Comparison of ENCODE assay signal across 8 cellular contexts in the genomic region with DNA sequence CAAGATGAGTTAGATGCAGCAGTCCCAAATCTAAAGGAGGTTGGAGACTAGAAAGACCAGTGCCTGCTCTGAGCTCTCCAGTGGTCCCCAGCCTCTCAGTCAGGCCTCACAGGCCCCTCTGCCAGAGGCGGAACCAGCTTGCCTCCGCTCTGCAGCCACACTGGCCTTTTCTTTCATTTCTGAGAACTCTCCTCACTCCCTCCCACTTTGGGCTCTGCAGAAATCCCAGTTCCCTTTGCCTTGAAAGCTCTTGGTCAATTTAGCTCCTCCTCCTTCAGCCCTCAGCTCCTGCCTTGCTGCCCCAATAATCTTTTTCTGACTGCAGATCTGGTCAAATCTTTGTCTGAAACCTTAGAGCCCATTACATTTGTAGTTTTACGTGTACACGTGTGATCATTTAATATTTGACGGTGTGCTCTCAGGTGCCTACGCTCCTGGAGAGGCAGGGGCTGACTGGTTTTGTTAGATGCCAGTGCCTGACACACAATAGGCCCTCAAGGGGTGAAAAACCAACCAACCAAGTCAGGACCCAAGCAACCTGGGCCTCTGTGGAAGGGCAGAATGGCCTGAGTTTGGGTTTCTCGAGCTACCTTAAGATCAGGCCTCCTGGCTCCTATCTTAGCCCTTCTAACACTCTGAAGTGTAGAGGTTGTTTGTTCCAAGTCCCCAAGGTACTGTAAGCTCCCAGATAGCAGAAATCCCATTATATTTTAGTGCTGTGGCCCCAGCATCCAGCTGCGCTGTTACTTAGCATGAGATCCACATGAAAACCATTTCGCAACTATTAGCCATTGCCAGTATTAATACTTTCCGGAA. TPM values are rescaled to one million over a fixed set of nuclear protein-coding genes. Genes with fewer than 3 reads are reported as not detected.
DNase-seq lines count a peak whose midpoint lies in the region; ATAC-seq and TF ChIP-seq lines count a peak whose summit lies in the region.

No MANE protein-coding gene starts in this region.

- H3K9me3 ChIP-seq in cardiac muscle cell (ENCODE audit: low read depth), result no peaks in the 10 kb centered on the region

- H3K9me3 Mint-ChIP-seq in activated naive CD8-positive, alpha-beta T cell (ENCODE audit: low read depth), result no peaks in the 10 kb centered on the region
- H3K9me3 Mint-ChIP-seq in activated naive CD8-positive, alpha-beta T cell treated with anti-CD3 and anti-CD28 coated beads, Interleukin-2, amount 50 U/mL, for 24 hours, result no peaks in the 10 kb centered on the region
- peaks cover 3% of the 10 kb centered on the region; the same call in 1 of the 2 replicates for H3K9me3 Mint-ChIP-seq in WTC11

- H3K36me3 Mint-ChIP-seq in activated naive CD8-positive, alpha-beta T cell, result peaks cover 4% of the 10 kb centered on the region
- peaks cover 24% of the 10 kb centered on the region for H3K36me3 Mint-ChIP-seq in activated naive CD8-positive, alpha-beta T cell treated with anti-CD3 and anti-CD28 coated beads, Interleukin-2, amount 50 U/mL, for 24 hours (ENCODE audit: low read depth)
- H3K36me3 Mint-ChIP-seq in WTC11, result no peaks in the 10 kb centered on the region

- H3K4me3 Mint-ChIP-seq in activated naive CD8-positive, alpha-beta T cell, result peak overlapping the region; percentile 82
- no peak overlapping the region for H3K4me3 Mint-ChIP-seq in activated naive CD8-positive, alpha-beta T cell treated with anti-CD3 and anti-CD28 coated beads, Interleukin-2, amount 50 U/mL, for 24 hours
- peak overlapping the region; percentile 77 for H3K4me3 Mint-ChIP-seq in WTC11

- peaks cover 1% of the 10 kb centered on the region for H3K27me3 Mint-ChIP-seq in activated naive CD8-positive, alpha-beta T cell
- H3K27me3 Mint-ChIP-seq in activated naive CD8-positive, alpha-beta T cell treated with anti-CD3 and anti-CD28 coated beads, Interleukin-2, amount 50 U/mL, for 24 hours, result no peaks in the 10 kb centered on the region
- H3K27me3 Mint-ChIP-seq in WTC11 (ENCODE audit: low read depth), result no peaks in the 10 kb centered on the region

- H3K4me3 ChIP-seq in cardiac muscle cell, result peak overlapping the region; percentile 86

- H3K27me3 ChIP-seq in cardiac muscle cell, result no peaks in the 10 kb centered on the region

- CTCF ChIA-PET in WTC11 (lab: Charles Lee), result interaction anchor here (0.6 to 1.0 kb wide), 3 partner anchors 92 to 403 kb away, joined by 3 to 4 read pairs (median 3); no protein-coding TSS in a partner anchor

- ATAC-seq in activated naive CD8-positive, alpha-beta T cell treated with anti-CD3 and anti-CD28 coated beads, Interleukin-2, amount 50 U/mL, for 24 hours, result no peak
- peak; percentile 18 for ATAC-seq in WTC11
- ATAC-seq in GM21619 (IDR thresholded peaks at IDR 0.05; ENCODE audit: unreplicated experiment), result no peak
- no peak for ATAC-seq in HG03342 (IDR thresholded peaks at IDR 0.05; ENCODE audit: unreplicated experiment)

- H3K4me1 Mint-ChIP-seq in activated naive CD8-positive, alpha-beta T cell (ENCODE audit: low read depth), result peaks cover 34% of the 10 kb centered on the region
- peaks cover 21% of the 10 kb centered on the region for H3K4me1 Mint-ChIP-seq in activated naive CD8-positive, alpha-beta T cell treated with anti-CD3 and anti-CD28 coated beads, Interleukin-2, amount 50 U/mL, for 24 hours
- peaks cover 59% of the 10 kb centered on the region for H3K4me1 Mint-ChIP-seq in WTC11

- TF ChIP-seq CTCF in WTC11 (IDR thresholded peaks at IDR 0.05) (no peak), cardiac muscle cell (IDR thresholded peaks at IDR 0.05; ENCODE audit: low read depth, low read length) (no peak)

- peak overlapping the region; percentile 85 for H3K27ac ChIP-seq in cardiac muscle cell

- POLR2A ChIA-PET in WTC11 (lab: Charles Lee), result no interaction called here

- DNase-seq in activated naive CD8-positive, alpha-beta T cell treated with anti-CD3 and anti-CD28 coated beads, Interleukin-2, amount 50 U/mL, for 24 hours, result no peak
- peak; percentile 22 for DNase-seq in WTC11 (ENCODE audit: low spot score)
- DNase-seq in cardiac muscle cell (ENCODE audit: low read depth in 1 of 2, low spot score in 1 of 2), result peak; percentile 62 to 82
- peak; percentile 68 for DNase-seq in pons (ENCODE audit: low spot score)
- DNase-seq in stimulated activated CD4-positive, alpha-beta T cell treated with anti-CD3 and anti-CD28 coated beads, Interleukin-2, amount 100 ng/mL, for 48 hours, result no peak

- no peaks in the 10 kb centered on the region for H3K36me3 ChIP-seq in cardiac muscle cell

- H3K4me1 ChIP-seq in cardiac muscle cell (ENCODE audit: low read depth), result peaks cover 13% of the 10 kb centered on the region

- no peak overlapping the region for H3K27ac Mint-ChIP-seq in activated naive CD8-positive, alpha-beta T cell
- no peak overlapping the region for H3K27ac Mint-ChIP-seq in activated naive CD8-positive, alpha-beta T cell treated with anti-CD3 and anti-CD28 coated beads, Interleukin-2, amount 50 U/mL, for 24 hours
- peak overlapping the region; percentile 73 for H3K27ac Mint-ChIP-seq in WTC11

TF ChIP-seq in WTC11, 78 proteins besides CTCF, POLR2A, EP300 and RAD21:
- TF ChIP-seq ZNF138 (CRISPR knock-in tag; conservative IDR thresholded peaks at IDR 0.05) (no peak), ATF1 (CRISPR knock-in tag; IDR thresholded peaks at IDR 0.05) (no peak), JAZF1 (CRISPR knock-in tag; IDR thresholded peaks at IDR 0.05) (no peak), TCF7 (CRISPR knock-in tag; IDR thresholded peaks at IDR 0.05; ENCODE audit: low read depth) (no peak), NFYB (CRISPR knock-in tag; conservative IDR thresholded peaks at IDR 0.05; ENCODE audit: low read depth) (no peak), TP53 (CRISPR knock-in tag; IDR thresholded peaks at IDR 0.05) (no peak)
- TF ChIP-seq, protein P1, sequence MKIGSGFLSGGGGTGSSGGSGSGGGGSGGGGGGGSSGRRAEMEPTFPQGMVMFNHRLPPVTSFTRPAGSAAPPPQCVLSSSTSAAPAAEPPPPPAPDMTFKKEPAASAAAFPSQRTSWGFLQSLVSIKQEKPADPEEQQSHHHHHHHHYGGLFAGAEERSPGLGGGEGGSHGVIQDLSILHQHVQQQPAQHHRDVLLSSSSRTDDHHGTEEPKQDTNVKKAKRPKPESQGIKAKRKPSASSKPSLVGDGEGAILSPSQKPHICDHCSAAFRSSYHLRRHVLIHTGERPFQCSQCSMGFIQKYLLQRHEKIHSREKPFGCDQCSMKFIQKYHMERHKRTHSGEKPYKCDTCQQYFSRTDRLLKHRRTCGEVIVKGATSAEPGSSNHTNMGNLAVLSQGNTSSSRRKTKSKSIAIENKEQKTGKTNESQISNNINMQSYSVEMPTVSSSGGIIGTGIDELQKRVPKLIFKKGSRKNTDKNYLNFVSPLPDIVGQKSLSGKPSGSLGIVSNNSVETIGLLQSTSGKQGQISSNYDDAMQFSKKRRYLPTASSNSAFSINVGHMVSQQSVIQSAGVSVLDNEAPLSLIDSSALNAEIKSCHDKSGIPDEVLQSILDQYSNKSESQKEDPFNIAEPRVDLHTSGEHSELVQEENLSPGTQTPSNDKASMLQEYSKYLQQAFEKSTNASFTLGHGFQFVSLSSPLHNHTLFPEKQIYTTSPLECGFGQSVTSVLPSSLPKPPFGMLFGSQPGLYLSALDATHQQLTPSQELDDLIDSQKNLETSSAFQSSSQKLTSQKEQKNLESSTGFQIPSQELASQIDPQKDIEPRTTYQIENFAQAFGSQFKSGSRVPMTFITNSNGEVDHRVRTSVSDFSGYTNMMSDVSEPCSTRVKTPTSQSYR (CRISPR knock-in tag; IDR thresholded peaks at IDR 0.05), result no peak
- TF ChIP-seq, protein P2, sequence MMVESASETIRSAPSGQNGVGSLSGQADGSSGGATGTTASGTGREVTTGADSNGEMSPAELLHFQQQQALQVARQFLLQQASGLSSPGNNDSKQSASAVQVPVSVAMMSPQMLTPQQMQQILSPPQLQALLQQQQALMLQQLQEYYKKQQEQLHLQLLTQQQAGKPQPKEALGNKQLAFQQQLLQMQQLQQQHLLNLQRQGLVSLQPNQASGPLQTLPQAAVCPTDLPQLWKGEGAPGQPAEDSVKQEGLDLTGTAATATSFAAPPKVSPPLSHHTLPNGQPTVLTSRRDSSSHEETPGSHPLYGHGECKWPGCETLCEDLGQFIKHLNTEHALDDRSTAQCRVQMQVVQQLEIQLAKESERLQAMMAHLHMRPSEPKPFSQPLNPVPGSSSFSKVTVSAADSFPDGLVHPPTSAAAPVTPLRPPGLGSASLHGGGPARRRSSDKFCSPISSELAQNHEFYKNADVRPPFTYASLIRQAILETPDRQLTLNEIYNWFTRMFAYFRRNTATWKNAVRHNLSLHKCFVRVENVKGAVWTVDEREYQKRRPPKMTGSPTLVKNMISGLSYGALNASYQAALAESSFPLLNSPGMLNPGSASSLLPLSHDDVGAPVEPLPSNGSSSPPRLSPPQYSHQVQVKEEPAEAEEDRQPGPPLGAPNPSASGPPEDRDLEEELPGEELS (CRISPR knock-in tag; IDR thresholded peaks at IDR 0.05), result no peak

RNA-seq across cellular contexts. Expression of a gene that starts 1.1 kb away (rescaled TPM):
- 51.3 to 56.9 TPM (median 56.5 TPM) in 3 replicates for total RNA-seq in WTC11 (2021)
- 338 and 386 TPM in 2 replicates for total RNA-seq in cardiac muscle cell
- 330 and 484 TPM in 2 replicates for polyA plus RNA-seq in cardiac muscle cell

Comparison
In these comparisons a context has a peak if more than half of its experiments do, and no peak if none do; other contexts are left out.
1. DNase-seq: peak in WTC11 (single experiment), cardiac muscle cell (2 of 2) and pons (single experiment); none in activated naive CD8-positive, alpha-beta T cell treated with anti-CD3 and anti-CD28 coated beads, Interleukin-2, amount 50 U/mL, for 24 hours (single experiment) and stimulated activated CD4-positive, alpha-beta T cell treated with anti-CD3 and anti-CD28 coated beads, Interleukin-2, amount 100 ng/mL, for 48 hours (0 of 2).